9 cellular contexts compared by ENCODE assay signal in the genomic region with DNA sequence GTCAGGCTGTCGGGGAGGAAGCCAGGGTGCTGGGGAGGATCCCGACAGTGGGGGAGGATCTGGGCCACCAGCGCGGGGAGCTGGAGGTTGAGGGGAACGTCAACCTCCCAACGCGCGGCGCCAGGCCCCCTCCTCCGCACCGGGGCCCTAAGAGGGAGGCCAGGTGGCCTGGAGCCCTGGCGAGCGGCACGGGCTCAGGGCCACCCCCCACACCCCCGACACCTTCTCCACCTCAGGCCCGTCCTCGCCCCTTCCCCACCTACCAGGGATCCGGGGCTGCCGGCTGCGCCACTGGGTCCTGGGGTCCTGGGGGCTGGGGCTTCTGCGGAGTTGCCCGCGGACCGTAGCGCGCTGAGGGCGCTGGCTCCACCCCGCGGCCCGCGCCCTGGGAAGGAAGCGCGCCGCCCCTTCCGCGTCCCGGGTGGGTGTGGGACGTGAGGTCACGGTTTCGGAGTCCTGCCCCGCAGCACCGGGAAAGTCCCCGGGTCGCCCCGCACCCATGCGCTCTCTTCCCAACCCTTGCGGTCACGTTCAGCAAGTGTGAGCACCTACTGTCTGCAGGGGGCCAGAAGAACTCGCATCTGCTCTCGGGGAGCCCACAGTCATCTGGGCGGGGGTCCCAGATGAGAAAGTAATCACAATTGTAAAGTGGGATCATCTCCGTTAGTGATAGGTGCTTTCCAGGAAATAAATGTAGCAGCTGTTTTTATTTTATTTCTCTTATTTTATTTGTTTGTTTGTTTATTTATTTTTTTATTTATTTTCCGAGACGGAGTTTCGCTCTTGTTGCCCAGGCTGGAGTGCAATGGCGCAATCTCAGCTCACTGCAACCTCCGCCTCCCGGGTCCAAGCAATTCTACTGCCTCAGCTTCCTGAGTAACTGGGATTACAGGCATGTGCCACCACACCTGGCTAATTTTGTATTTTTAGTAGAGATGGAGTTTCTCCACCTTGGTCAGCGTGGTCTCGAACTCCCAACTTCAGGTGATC. TPM values are rescaled to one million over a fixed set of nuclear protein-coding genes. Genes with fewer than 3 reads are reported as not detected.
DNase-seq lines count a peak whose midpoint lies in the region; ATAC-seq, FAIRE-seq and TF ChIP-seq lines count a peak whose summit lies in the region.
"Had no signal": no experiment of that assay in that cellular context is flagged by ENCODE, and none has a peak within 500 bp of the region (broad histone marks: within the 10 kb centered on the region; RNA-seq: fewer than 3 reads in every experiment).

A gene (minus strand): TSS at position 362 of the 990 bp plus-strand sequence. CDS start 13,335 bp downstream, outside the sequence.

- in situ Hi-C loops in HepG2 (cut with HindIII; ENCODE audit: extremely low pct_ligation_motif_present, low pct_unique_long_range_greater_than_20kb), result no loop called here

- H3K27ac Mint-ChIP-seq in CD4-positive, alpha-beta T cell, result peak within 1 kb of the TSS; percentile 90

- peaks cover 6% of the 10 kb centered on the region for H3K4me1 ChIP-seq in colonic mucosa
- peaks cover 27% of the 10 kb centered on the region for H3K4me1 ChIP-seq in HepG2 (ENCODE audit: insufficient read depth, low read length)

- FAIRE-seq in HepG2 (lab: Jason Lieb, UNC), result no peak
- FAIRE-seq: endometrium had no signal

- H3K4me2 ChIP-seq in HepG2 (ENCODE audit: low read depth, low read length), result peak within 1 kb of the TSS; percentile 96

- no peak within 1 kb of the TSS for H2AFZ ChIP-seq in HepG2 (ENCODE audit: low read length)

- H3K27me3 ChIP-seq in CD4-positive, alpha-beta T cell (ENCODE audit: control insufficient read depth, insufficient read depth, low read length), result no peaks in the 10 kb centered on the region
- no peaks in the 10 kb centered on the region for H3K27me3 ChIP-seq in colonic mucosa
- no peaks in the 10 kb centered on the region for H3K27me3 ChIP-seq in HepG2 (ENCODE audit: control insufficient read depth in 1 of 2, insufficient read depth in 2 of 2, low read length in 2 of 2)

- H3K9ac ChIP-seq in colonic mucosa (ENCODE audit: low read depth in 2 of 2, low read length in 2 of 2), result peak within 1 kb of the TSS; percentile 89 to 94
- H3K9ac ChIP-seq in HepG2 (ENCODE audit: insufficient read depth, low read depth, low read length), result peak within 1 kb of the TSS; percentile 83

- TF ChIP-seq RAD21 in HepG2 (CRISPR knock-in tag; IDR thresholded peaks at IDR 0.05), result no peak

- H3K9me3 Mint-ChIP-seq in CD4-positive, alpha-beta T cell, result no peaks in the 10 kb centered on the region

- no peaks in the 10 kb centered on the region for H3K27me3 Mint-ChIP-seq in CD4-positive, alpha-beta T cell

- POLR2A ChIA-PET in CD4-positive, alpha-beta T cell (lab: Charles Lee), result interaction anchor here (0.8 to 1.5 kb wide), 4 partner anchors 22 to 791 kb away, joined by 3 to 6 read pairs (median 4); a partner anchor contains a TSS
- POLR2A ChIA-PET in HepG2 (lab: Yijun Ruan, JAX), result interaction anchor here (0.6 to 2.4 kb wide), 4 partner anchors 9 to 22 kb away, joined by 3 to 9 read pairs (median 5); no protein-coding TSS in a partner anchor

- H3K4me3 Mint-ChIP-seq in CD4-positive, alpha-beta T cell, result peak within 1 kb of the TSS; percentile 93

- peaks cover 12% of the 10 kb centered on the region for H3K79me2 ChIP-seq in HepG2 (ENCODE audit: insufficient read depth, low read length)

- peaks cover 32% of the 10 kb centered on the region for H3K4me1 Mint-ChIP-seq in CD4-positive, alpha-beta T cell (ENCODE audit: low read depth)

- H3K9me3 ChIP-seq in CD4-positive, alpha-beta T cell (ENCODE audit: control insufficient read depth, low read length), result no peaks in the 10 kb centered on the region
- H3K9me3 ChIP-seq in colonic mucosa, result no peaks in the 10 kb centered on the region
- no peaks in the 10 kb centered on the region for H3K9me3 ChIP-seq in HepG2 (ENCODE audit: low read length)

- peak; percentile 25 to 65; a peak in 3 of 4 replicates for TF ChIP-seq POLR2A in HepG2 (IDR thresholded peaks at IDR 0.05; ENCODE audit: insufficient read depth in 1 of 2, low read depth in 2 of 2, low read length in 2 of 2)

- H3K4me3 ChIP-seq in colonic mucosa (peak within 1 kb of the TSS; percentile 74), HepG2 (replicated peaks in 1 of 3; ENCODE audit: insufficient read depth in 1 of 3, low read depth in 2 of 3, low read length in 3 of 3) (peak within 1 kb of the TSS; percentile 85 to 96 (median 88))

- no peak for TF ChIP-seq CTCF in CD4-positive, alpha-beta T cell (IDR thresholded peaks at IDR 0.05)
- TF ChIP-seq CTCF in colonic mucosa (IDR thresholded peaks at IDR 0.05), result no peak
- peak; percentile 33; the same call in 1 of the 2 replicates for TF ChIP-seq CTCF in HepG2 (CRISPR knock-in tag; IDR thresholded peaks at IDR 0.05)

- peak; percentile 40 to 80 (median 62) for DNase-seq in CD4-positive, alpha-beta T cell
- DNase-seq in KG1 (lab: John Stamatoyannopoulos, UW) (peak; percentile 33), colonic mucosa (peak; percentile 87), HepG2 (ENCODE audit: low spot score) (no peak), NCI-H1105 (lab: John Stamatoyannopoulos, UW) (no peak)
- peak; percentile 83 for DNase-seq in activated CD4-positive, alpha-beta T cell treated with anti-CD3 and anti-CD28 coated beads for 48 hours
- peak; percentile 62 to 77 for DNase-seq in stimulated activated CD4-positive, alpha-beta T cell treated with anti-CD3 and anti-CD28 coated beads, Interleukin-4, amount 100 ng/mL, for 48 hours (ENCODE audit: low read depth in 2 of 2)

- 14% methylated on average over 15 of the region's 60 CpGs for WGBS in HepG2 (ENCODE audit: low lambda C conversion rate)

- peak within 1 kb of the TSS; percentile 87 for H3K27ac ChIP-seq in CD4-positive, alpha-beta T cell (ENCODE audit: low read depth, low read length)
- H3K27ac ChIP-seq in colonic mucosa (peak within 1 kb of the TSS; percentile 88), HepG2 (ENCODE audit: extremely low read length, insufficient read depth, low read length) (peak within 1 kb of the TSS; percentile 50)

- H4K20me1 ChIP-seq in HepG2 (ENCODE audit: insufficient read depth, low read length), result no peaks in the 10 kb centered on the region

- H3K36me3 ChIP-seq in colonic mucosa, result no peaks in the 10 kb centered on the region
- no peaks in the 10 kb centered on the region for H3K36me3 ChIP-seq in HepG2 (replicated peaks in 1 of 2; ENCODE audit: control insufficient read depth in 1 of 2, insufficient read depth in 2 of 2, low read length in 2 of 2)

- CTCF ChIA-PET in CD4-positive, alpha-beta T cell (lab: Charles Lee), result interaction anchor here (0.8 to 2.3 kb wide), 3 partner anchors 22 to 80 kb away, joined by 3 to 11 read pairs (median 7); a partner anchor contains a TSS
- CTCF ChIA-PET in HepG2 (lab: Yijun Ruan, JAX; ENCODE audit: low intra/inter-chr PET ratio, low total read pairs), result interaction anchor here (1.2 kb wide), 1 partner anchor 22 kb away, joined by 3 read pairs; no protein-coding TSS in a partner anchor

- intact Hi-C loops in CD4-positive, alpha-beta T cell (cut with DNase I, micrococcal nuclease), result no loop called here
- intact Hi-C loops in colonic mucosa (cut with DNase I), result no loop called here
- intact Hi-C loops in HepG2 (cut with micrococcal nuclease; ENCODE audit: unreplicated experiment), result no loop called here

- BruUV-seq in HepG2 (replicated peaks; lab: Mats Ljungman, UMichigan), result no TSS peak

- ATAC-seq in CD4-positive, alpha-beta T cell (ENCODE audit: poor library complexity), result peak; percentile 94
- ATAC-seq in GM19397 (IDR thresholded peaks at IDR 0.05; ENCODE audit: unreplicated experiment) (peak; percentile 76), HepG2 (peak; percentile 69)

- TF ChIP-seq EP300 in HepG2 (IDR thresholded peaks at IDR 0.05; ENCODE audit: low read depth in 2 of 2, low read length in 2 of 2) (no peak), HepG2 (CRISPR knock-in tag; IDR thresholded peaks at IDR 0.05; ENCODE audit: borderline replicate concordance) (no peak)

- peaks cover 19% of the 10 kb centered on the region for H3K36me3 Mint-ChIP-seq in CD4-positive, alpha-beta T cell (ENCODE audit: low read depth)

TF ChIP-seq in HepG2, 621 proteins besides CTCF, POLR2A, EP300 and RAD21 (continues in another document):
- TF ChIP-seq, protein P1, sequence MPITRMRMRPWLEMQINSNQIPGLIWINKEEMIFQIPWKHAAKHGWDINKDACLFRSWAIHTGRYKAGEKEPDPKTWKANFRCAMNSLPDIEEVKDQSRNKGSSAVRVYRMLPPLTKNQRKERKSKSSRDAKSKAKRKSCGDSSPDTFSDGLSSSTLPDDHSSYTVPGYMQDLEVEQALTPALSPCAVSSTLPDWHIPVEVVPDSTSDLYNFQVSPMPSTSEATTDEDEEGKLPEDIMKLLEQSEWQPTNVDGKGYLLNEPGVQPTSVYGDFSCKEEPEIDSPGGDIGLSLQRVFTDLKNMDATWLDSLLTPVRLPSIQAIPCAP (CRISPR knock-in tag; IDR thresholded peaks at IDR 0.05; ENCODE audit: low read depth), result no peak
- no peak; the same call in 1 of the 2 replicates for TF ChIP-seq ZSCAN21 (CRISPR knock-in tag; IDR thresholded peaks at IDR 0.05; ENCODE audit: borderline replicate concordance)

RNA-seq across cellular contexts. Expression of the gene that starts here (rescaled TPM):
- 10 to 100 TPM; 14.7 to 15.0 TPM for total RNA-seq in CD4-positive, alpha-beta T cell
- total RNA-seq in colonic mucosa (10 to 100 TPM; 14.0 to 27.2 TPM), HepG2 (2016; rRNA removed; fragmentation: Illumina TruSeq; extraction: Trizol) (0.95 and 1.3 TPM in 2 replicates)
- 0.30 and 0.44 TPM in 2 replicates for total RNA-seq in HepG2 (2016; cell fraction: cytosol; rRNA removed; fragmentation: Illumina TruSeq; extraction: Trizol; ENCODE audit: low read depth)
- 1.0 and 1.3 TPM in 2 replicates for total RNA-seq in HepG2 (2016; cell fraction: insoluble cytoplasmic fraction; rRNA removed; fragmentation: Illumina TruSeq; extraction: Trizol)
- 1.2 and 1.4 TPM in 2 replicates for total RNA-seq in HepG2 (2016; cell fraction: membrane; rRNA removed; fragmentation: Illumina TruSeq; extraction: Trizol)
- total RNA-seq in HepG2 (2016; cell fraction: nucleus; rRNA removed; fragmentation: Illumina TruSeq; extraction: Trizol), result 0.47 and 1.1 TPM in 2 replicates
- polyA plus RNA-seq in HepG2 (2011; rRNA removed), result 0.33 and 0.61 TPM in 2 replicates
- polyA plus RNA-seq in HepG2 (2011; cell fraction: cytosol; rRNA removed), result 0.45 and 0.47 TPM in 2 replicates
- polyA plus RNA-seq in HepG2 (2011; cell fraction: nucleus; rRNA removed), result 1.7 and 2.4 TPM in 2 replicates
- polyA plus RNA-seq in HepG2 (2012), result 2.7 and 4.4 TPM in 2 replicates
- 0.70 and 0.91 TPM in 2 replicates for polyA plus RNA-seq in HepG2 (2016; cell fraction: cytosol; fragmentation: Illumina TruSeq; extraction: Trizol; ENCODE audit: low read depth)
- polyA plus RNA-seq in HepG2 (2016; cell fraction: insoluble cytoplasmic fraction; fragmentation: Illumina TruSeq; extraction: Trizol; ENCODE audit: low read depth), result 3.0 and 3.7 TPM in 2 replicates
- polyA plus RNA-seq in HepG2 (2016; cell fraction: membrane; fragmentation: Illumina TruSeq; extraction: Trizol; ENCODE audit: low read depth), result 1.5 and 1.9 TPM in 2 replicates
- 4.0 and 4.6 TPM in 2 replicates for polyA plus RNA-seq in HepG2 (2016; cell fraction: nucleus; fragmentation: Illumina TruSeq; extraction: Trizol; ENCODE audit: insufficient read depth, low read depth)
- polyA minus RNA-seq in HepG2 (2011; rRNA and poly(A)+ RNA removed; ENCODE audit: low replicate concordance), result 0.70 and 1.7 TPM in 2 replicates
- polyA minus RNA-seq in HepG2 (2011; cell fraction: cytosol; rRNA and poly(A)+ RNA removed), result 1.4 and 1.6 TPM in 2 replicates
- 0.50 and 0.52 TPM in 2 replicates for polyA minus RNA-seq in HepG2 (2011; cell fraction: nucleus; rRNA and poly(A)+ RNA removed)

Comparison
In these comparisons a context has a peak if more than half of its experiments do, and no peak if none do; other contexts are left out.
1. DNase-seq: peak in CD4-positive, alpha-beta T cell (10 of 10), KG1 (single experiment), activated CD4-positive, alpha-beta T cell treated with anti-CD3 and anti-CD28 coated beads for 48 hours (single experiment), colonic mucosa (single experiment) and stimulated activated CD4-positive, alpha-beta T cell treated with anti-CD3 and anti-CD28 coated beads, Interleukin-4, amount 100 ng/mL, for 48 hours (2 of 2); none in HepG2 (single experiment) and NCI-H1105 (single experiment).
2. Peak in every context shown above with its lines, with median percentiles within 50 percentile points of each other: ATAC-seq and H3K27ac ChIP-seq.